ENCODE assay signal across 1 cellular context in genomic region chr20:11229772-11230171, GRCh38.
TF ChIP-seq lines count a peak whose summit lies in the region.

No MANE protein-coding gene starts in this region.

TF ChIP-seq in H1, 55 proteins besides CTCF, POLR2A, EP300 and RAD21 (continued from another document):
- no peak for TF ChIP-seq ATF3 (IDR thresholded peaks at IDR 0.05; ENCODE audit: insufficient read depth, low read depth, low read length)
